ENCODE assay signal across 24 cellular contexts in the genomic region with DNA sequence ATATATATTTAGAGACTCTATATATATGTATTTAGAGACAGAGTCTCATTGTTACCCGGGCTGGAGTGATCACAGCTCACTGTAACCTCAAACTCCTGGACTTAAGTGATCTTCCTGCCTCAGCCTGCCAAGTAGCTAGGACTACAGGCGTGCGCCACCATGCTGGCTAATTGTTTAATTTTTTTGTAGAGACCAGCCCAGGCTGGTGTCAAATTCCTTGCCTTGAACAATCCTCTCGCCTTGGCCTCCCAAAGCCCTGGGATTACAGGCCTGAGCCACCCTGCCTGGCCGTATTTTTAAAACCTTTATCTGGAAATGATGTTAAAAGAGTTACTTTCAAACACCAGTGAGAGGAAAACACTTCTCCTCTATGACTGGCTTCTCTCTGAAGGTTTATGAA. TPM values are rescaled to one million over a fixed set of nuclear protein-coding genes. Genes with fewer than 3 reads are reported as not detected.
A peak's percentile ranks its signal among the peaks of the same experiment; 100 is the strongest.
DNase-seq lines count a peak whose midpoint lies in the region; ATAC-seq and TF ChIP-seq lines count a peak whose summit lies in the region.
"Had no signal": no experiment of that assay in that cellular context is flagged by ENCODE, and none has a peak within 500 bp of the region (broad histone marks: within the 10 kb centered on the region; RNA-seq: fewer than 3 reads in every experiment).

No MANE protein-coding gene starts in this region.

- no peak overlapping the region for H3K4ac ChIP-seq in H9 (ENCODE audit: low read depth, low read length)

- H3K36me3 Mint-ChIP-seq in H9 (ENCODE audit: insufficient read depth in 1 of 3, low read depth in 3 of 3) = no peaks in the 10 kb centered on the region
- H3K36me3 Mint-ChIP-seq in neural progenitor cell = peaks cover 4% of the 10 kb centered on the region

- H3K4me2 ChIP-seq in H9 (ENCODE audit: insufficient read depth, insufficient read length, low read length) (no peak overlapping the region), neural progenitor cell (peak overlapping the region; percentile 66)

- ATAC-seq in HG02840 (IDR thresholded peaks at IDR 0.05; ENCODE audit: low FRiP score, unreplicated experiment) = no peak
- ATAC-seq: HCT116, HepG2, K562 had no signal

- H3K9ac ChIP-seq in H9 (ENCODE audit: extremely low read depth, insufficient read length, low read length) (no peak overlapping the region), neural progenitor cell (no peak overlapping the region)

- no peak overlapping the region for H2BK120ac ChIP-seq in H9 (ENCODE audit: low read depth, low read length, poor library complexity, severe bottlenecking)

- no peak overlapping the region for H4K8ac ChIP-seq in H9 (replicated peaks; ENCODE audit: insufficient read length, low read depth, low read length)

- no peaks in the 10 kb centered on the region for H3K36me3 ChIP-seq in neural progenitor cell
- H3K36me3 ChIP-seq: BE2C had no signal

- H3K27ac Mint-ChIP-seq in H9 (peak overlapping the region in 2 of 3 experiments; percentile 20 to 92; a peak in 2 of 7 replicates), neural progenitor cell (no peak overlapping the region)

- H3K23ac ChIP-seq in H9 (ENCODE audit: insufficient read length, low read depth, low read length) = no peak overlapping the region

- no peaks in the 10 kb centered on the region for H3K79me2 ChIP-seq in H9 (ENCODE audit: insufficient read depth, low read length)
- no peaks in the 10 kb centered on the region for H3K79me2 ChIP-seq in neural progenitor cell (ENCODE audit: low read depth)

- H3K23me2 ChIP-seq in H9 (ENCODE audit: insufficient read length, low read depth, low read length, poor library complexity, severe bottlenecking) = no peaks in the 10 kb centered on the region

- no CpG with 5 or more reads among the region's 5 CpGs for WGBS in H9 (ENCODE audit: extremely low coverage, insufficient read length, low lambda C conversion rate)

- H2BK12ac ChIP-seq in H9 (ENCODE audit: insufficient read length, low read depth, low read length) = no peak overlapping the region

- no peak overlapping the region for H4K91ac ChIP-seq in H9 (ENCODE audit: insufficient read length, low read depth, low read length)

- no peaks in the 10 kb centered on the region for H3K27me3 Mint-ChIP-seq in H9 (ENCODE audit: low read depth)
- peaks cover 14% of the 10 kb centered on the region for H3K27me3 Mint-ChIP-seq in neural progenitor cell (ENCODE audit: insufficient read depth, low read depth)

- no peak overlapping the region for H2AFZ ChIP-seq in H9 (ENCODE audit: low read length)
- H2AFZ ChIP-seq in neural progenitor cell (replicated peaks) = no peak overlapping the region

- H3K27ac ChIP-seq in H9 (ENCODE audit: insufficient read length, low read depth, low read length) (no peak overlapping the region), neural progenitor cell (peak overlapping the region; percentile 98)
- H3K27ac ChIP-seq: HL-60 had no signal

- no peak overlapping the region for H3K4me3 Mint-ChIP-seq in H9
- peak overlapping the region; percentile 30 for H3K4me3 Mint-ChIP-seq in neural progenitor cell

- H4K5ac ChIP-seq in H9 (ENCODE audit: insufficient read length, low read depth, low read length) = no peak overlapping the region

- TF ChIP-seq CTCF in H9 (conservative IDR thresholded peaks at IDR 0.05) (no peak), neural progenitor cell (IDR thresholded peaks at IDR 0.05) (no peak)

- H3F3A ChIP-seq in neural progenitor cell (ENCODE audit: low read depth) = peaks cover 43% of the 10 kb centered on the region

- H3K14ac ChIP-seq in H9 (ENCODE audit: insufficient read depth, low read length) = no peak overlapping the region

- DNase-seq in H9 (no peak), NCI-H146 treated with DMSO at 0.1 percent for 48 hours (lab: John Stamatoyannopoulos, UW; ENCODE audit: unreplicated experiment) (peak; percentile 5), astrocyte of the hippocampus (ENCODE audit: low read depth, low spot score) (peak; percentile 10), neural progenitor cell (ENCODE audit: low spot score) (peak; percentile 79), HuH-7 (ENCODE audit: low spot score) (no peak), activated gamma-delta T cell treated with Interleukin-2 at 50 U/mL for 16 hours (no peak)
- DNase-seq: BE2C, Calu3, GOT3, Kasumi-1, MV-4-11, NCI-H1105, NCI-H1436 treated with DMSO at 0.1 percent for 48 hours, NCI-H2029, NCI-H2227 treated with DMSO at 0.1 percent for 48 hours, NCI-H510A, NCI-H774, Right ventricle myocardium superior, RPMI8226 had no signal

- no peak overlapping the region for H3T11ph ChIP-seq in H9 (ENCODE audit: low read length)

- H3K9me3 Mint-ChIP-seq in H9 (no peaks in the 10 kb centered on the region; a peak in 1 of 5 replicates), neural progenitor cell (peaks cover 12% of the 10 kb centered on the region)

- peak overlapping the region; percentile 20 for H3K4me3 ChIP-seq in neural progenitor cell
- H3K4me3 ChIP-seq: K562 had no signal

- H2BK20ac ChIP-seq in H9 (ENCODE audit: low read depth, low read length, poor library complexity, severe bottlenecking) = no peak overlapping the region

- peaks cover 4% of the 10 kb centered on the region; the same call in 1 of the 2 replicates for H3K4me1 ChIP-seq in H9 (ENCODE audit: insufficient read depth, low read length)
- peaks cover 57% of the 10 kb centered on the region for H3K4me1 ChIP-seq in neural progenitor cell
- H3K4me1 ChIP-seq: BE2C had no signal

- H3K56ac ChIP-seq in H9 (ENCODE audit: insufficient read length, low read depth, low read length) = no peak overlapping the region

- no peak overlapping the region for H2BK5ac ChIP-seq in H9 (ENCODE audit: insufficient read length, low read length)

- H4K20me1 ChIP-seq in H9 (ENCODE audit: control insufficient read depth, insufficient read depth, insufficient read length) = no peaks in the 10 kb centered on the region
- no peaks in the 10 kb centered on the region for H4K20me1 ChIP-seq in neural progenitor cell (ENCODE audit: low read depth)

- H3K4me1 Mint-ChIP-seq in H9 = peaks cover 34 to 38% of the 10 kb centered on the region in 2 experiments
- H3K4me1 Mint-ChIP-seq in neural progenitor cell = peaks cover 22% of the 10 kb centered on the region

- no peak overlapping the region for H2BK15ac ChIP-seq in H9 (ENCODE audit: low read depth, low read length)

- H3K18ac ChIP-seq in H9 (ENCODE audit: insufficient read length, low read depth, low read length) = no peak overlapping the region

- no peaks in the 10 kb centered on the region for H3K27me3 ChIP-seq in H9 (ENCODE audit: insufficient read depth, low read length)
- H3K27me3 ChIP-seq in neural progenitor cell = no peaks in the 10 kb centered on the region
- H3K27me3 ChIP-seq: BE2C had no signal

- no peak overlapping the region for H2AK5ac ChIP-seq in H9 (ENCODE audit: insufficient read length, low read length)

- H3K9me3 ChIP-seq in H9 (ENCODE audit: control insufficient read depth, low read depth, low read length) (no peaks in the 10 kb centered on the region), neural progenitor cell (ENCODE audit: low read depth) (no peaks in the 10 kb centered on the region)
- H3K9me3 ChIP-seq: BE2C had no signal

- no peaks in the 10 kb centered on the region for H3K79me1 ChIP-seq in H9 (ENCODE audit: insufficient read depth, low read depth, low read length, poor library complexity, severe bottlenecking)

RNA-seq across cellular contexts. Expression of a gene that starts 30.9 kb away (rescaled TPM):
- 19.2 and 21.0 TPM in 2 replicates for total RNA-seq in H9 (2021)
- total RNA-seq in neural progenitor cell (ENCODE audit: low replicate concordance) = 65.5 and 107 TPM in 2 replicates

Comparison
In these comparisons a context has a peak if more than half of its experiments do, and no peak if none do; other contexts are left out.
1. DNase-seq: peak in NCI-H146 treated with DMSO at 0.1 percent for 48 hours (single experiment), astrocyte of the hippocampus (single experiment) and neural progenitor cell (single experiment); none in H9 (single experiment), HuH-7 (single experiment) and activated gamma-delta T cell treated with Interleukin-2 at 50 U/mL for 16 hours (single experiment).